Comparison of ENCODE assay signal across 8 cellular contexts in genomic region chr1:1398677-1399186, GRCh38.
DNase-seq lines count a peak whose midpoint lies in the region; TF ChIP-seq lines count a peak whose summit lies in the region.

No MANE protein-coding gene starts in this region.

- peak overlapping the region; percentile 43 for H3K27ac ChIP-seq in DOHH2 (ENCODE audit: low read depth, low read length)
- peak overlapping the region; percentile 89 for H3K27ac ChIP-seq in HEK293 (ENCODE audit: extremely low read depth, low read depth, low read length)
- peak overlapping the region; percentile 62 for H3K27ac ChIP-seq in SK-N-MC

- H3K9ac ChIP-seq in SK-N-MC (ENCODE audit: insufficient read length): peak overlapping the region; percentile 93

- H3K9me3 ChIP-seq in DOHH2 (ENCODE audit: control insufficient read depth, insufficient read depth, low read length): no peaks in the 10 kb centered on the region
- H3K9me3 ChIP-seq in HEK293 (ENCODE audit: control insufficient read depth, insufficient read depth, low read depth, low read length): no peaks in the 10 kb centered on the region
- H3K9me3 ChIP-seq in SK-N-MC (ENCODE audit: low read depth, low read length): no peaks in the 10 kb centered on the region

- no peak for TF ChIP-seq CTCF in DOHH2 (IDR thresholded peaks at IDR 0.05; ENCODE audit: low read depth, low read length, poor library complexity, severe bottlenecking)
- no peak for TF ChIP-seq CTCF in HEK293 (tag by site-specific recombination; IDR thresholded peaks at IDR 0.05)
- TF ChIP-seq CTCF in fibroblast of mammary gland (conservative IDR thresholded peaks at IDR 0.05; ENCODE audit: control insufficient read depth, insufficient read depth, low read depth, low read length): no peak
- no peak for TF ChIP-seq CTCF in retinal pigment epithelial cell (conservative IDR thresholded peaks at IDR 0.05; ENCODE audit: low read depth, low read length)

- H4K20me1 ChIP-seq in DOHH2 (ENCODE audit: control insufficient read depth, insufficient read depth, low read depth, low read length): peaks cover 15% of the 10 kb centered on the region

- H3K4me3 ChIP-seq in DOHH2 (ENCODE audit: low read length) (peak overlapping the region; percentile 100), HEK293 (ENCODE audit: low read depth, low read length) (peak overlapping the region; percentile 95), SK-N-MC (peak overlapping the region; percentile 93), fibroblast of mammary gland (ENCODE audit: control insufficient read depth, low read depth, low read length) (peak overlapping the region; percentile 69), retinal pigment epithelial cell (ENCODE audit: low read length) (peak overlapping the region; percentile 91)

- peaks cover 16% of the 10 kb centered on the region for H3F3A ChIP-seq in DOHH2 (ENCODE audit: control insufficient read depth, insufficient read depth)

- peak overlapping the region; percentile 88 for H3K4me2 ChIP-seq in DOHH2 (ENCODE audit: low read length)

- H3K27me3 ChIP-seq in DOHH2 (ENCODE audit: control insufficient read depth, low read length): no peaks in the 10 kb centered on the region

- POLR2A ChIA-PET in HEK293 (lab: Yijun Ruan, JAX): interaction anchor here (0.6 to 2.9 kb wide), 19 partner anchors 9 to 282 kb away, joined by 3 to 36 read pairs (median 3); partner anchors contain the start of genes AURKAIP1 and MRPL20

- peaks cover 87% of the 10 kb centered on the region for H3K79me2 ChIP-seq in DOHH2 (ENCODE audit: control insufficient read depth, low read length)

- DNase-seq in SK-N-MC (ENCODE audit: low read depth, low spot score): no peak
- no peak for DNase-seq in fibroblast of mammary gland (ENCODE audit: low read depth)
- no peak for DNase-seq in retinal pigment epithelial cell (ENCODE audit: low read depth)
- DNase-seq in DMS79 (lab: John Stamatoyannopoulos, UW): no peak
- no peak for DNase-seq in NCI-H748 treated with DMSO at 0.1 percent for 48 hours (lab: John Stamatoyannopoulos, UW)
- DNase-seq in AG20443 (ENCODE audit: low spot score): no peak

- H3K4me1 ChIP-seq in DOHH2 (ENCODE audit: control insufficient read depth, low read length): peaks cover 36% of the 10 kb centered on the region
- H3K4me1 ChIP-seq in HEK293 (ENCODE audit: control insufficient read depth, insufficient read depth, low read length): no peaks in the 10 kb centered on the region

- H3K36me3 ChIP-seq in DOHH2 (ENCODE audit: control insufficient read depth, low read length): peaks cover 89% of the 10 kb centered on the region
- peaks cover 27 to 85% of the 10 kb centered on the region in 2 experiments for H3K36me3 ChIP-seq in HEK293 (ENCODE audit: control insufficient read depth in 2 of 2, insufficient read depth in 1 of 2, low read length in 2 of 2)
- peaks cover 60% of the 10 kb centered on the region for H3K36me3 ChIP-seq in SK-N-MC (ENCODE audit: insufficient read depth, low read length)

- CTCF ChIA-PET in HEK293 (lab: Yijun Ruan, JAX): interaction anchor here (0.5 to 1.3 kb wide), 7 partner anchors 9 to 382 kb away, joined by 3 to 6 read pairs (median 4); no protein-coding TSS in a partner anchor

- H3K9me2 ChIP-seq in DOHH2 (replicated peaks; ENCODE audit: control insufficient read depth, low read length): no peaks in the 10 kb centered on the region

TF ChIP-seq in HEK293, 187 proteins besides CTCF, POLR2A, EP300 and RAD21:
- no peak for TF ChIP-seq OSR2 (tag by site-specific recombination; IDR thresholded peaks at IDR 0.05)
- TF ChIP-seq KLF17 (tag by site-specific recombination; IDR thresholded peaks at IDR 0.05): 0 out of 2 replicates have a peak, but pooled peaks have one; percentile 26
- 0 out of 2 replicates have a peak, but pooled peaks have one; percentile 22 for TF ChIP-seq ZNF391 (tag by site-specific recombination; IDR thresholded peaks at IDR 0.05; ENCODE audit: borderline replicate concordance, low read depth)
